Comparison of ENCODE assay signal across 1 cellular context in the genomic region with DNA sequence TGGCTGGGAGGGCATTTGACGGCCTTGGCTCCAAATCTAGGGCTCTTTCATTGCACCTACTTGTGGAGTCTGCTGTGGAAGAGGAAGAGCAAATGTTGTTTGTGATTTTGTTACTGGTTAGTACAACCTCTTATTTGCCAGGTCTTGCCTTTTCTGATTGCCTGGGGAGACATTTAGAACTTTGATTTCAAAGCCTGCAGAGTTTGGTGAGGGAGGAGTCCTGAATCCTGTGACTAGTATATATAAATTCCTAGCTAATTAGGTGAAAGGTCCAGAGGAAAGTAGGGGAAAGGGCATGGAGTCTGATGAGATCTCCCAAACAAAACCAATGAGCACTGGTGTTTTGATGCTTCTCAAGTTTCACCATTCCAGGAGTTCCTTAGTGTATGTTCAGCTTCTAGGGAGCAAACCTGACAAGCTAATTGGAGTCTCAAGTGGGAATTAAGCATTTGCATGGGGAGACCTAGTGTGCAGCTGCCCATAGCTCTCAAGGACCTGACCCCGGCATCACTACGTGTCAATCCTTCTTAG.
TF ChIP-seq lines count a peak whose summit lies in the region.

No MANE protein-coding gene starts in this region.

TF ChIP-seq in WTC11, 78 proteins besides CTCF, POLR2A, EP300 and RAD21 (continued from another document):
- TF ChIP-seq STAT6 (CRISPR knock-in tag; conservative IDR thresholded peaks at IDR 0.05; ENCODE audit: low read depth) (no peak), CREB1 (CRISPR knock-in tag; IDR thresholded peaks at IDR 0.05) (no peak), HMGA2 (CRISPR knock-in tag; IDR thresholded peaks at IDR 0.05) (no peak), NFATC4 (CRISPR knock-in tag; IDR thresholded peaks at IDR 0.05) (no peak), CBFB (CRISPR knock-in tag; IDR thresholded peaks at IDR 0.05; ENCODE audit: low read depth) (no peak), ZNF671 (CRISPR knock-in tag; IDR thresholded peaks at IDR 0.05) (no peak), ESRRA (CRISPR knock-in tag; IDR thresholded peaks at IDR 0.05; ENCODE audit: borderline replicate concordance) (no peak), TP53 (CRISPR knock-in tag; IDR thresholded peaks at IDR 0.05) (no peak)
- TF ChIP-seq, protein P1, sequence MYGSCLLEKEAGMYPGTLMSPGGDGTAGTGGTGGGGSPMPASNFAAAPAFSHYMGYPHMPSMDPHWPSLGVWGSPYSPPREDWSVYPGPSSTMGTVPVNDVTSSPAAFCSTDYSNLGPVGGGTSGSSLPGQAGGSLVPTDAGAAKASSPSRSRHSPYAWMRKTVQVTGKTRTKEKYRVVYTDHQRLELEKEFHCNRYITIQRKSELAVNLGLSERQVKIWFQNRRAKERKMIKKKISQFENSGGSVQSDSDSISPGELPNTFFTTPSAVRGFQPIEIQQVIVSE (CRISPR knock-in tag; IDR thresholded peaks at IDR 0.05; ENCODE audit: borderline replicate concordance): no peak
